In genomic region chr2:53033416-53033815, GRCh38 we compare ENCODE assay signal across 25 cellular contexts.
DNase-seq lines count a peak whose midpoint lies in the region; ATAC-seq and TF ChIP-seq lines count a peak whose summit lies in the region.
"Had no signal": no experiment of that assay in that cellular context is flagged by ENCODE, and none has a peak within 500 bp of the region (broad histone marks: within the 10 kb centered on the region; RNA-seq: fewer than 3 reads in every experiment).

No MANE protein-coding gene starts in this region.

- H3K27ac ChIP-seq in fibroblast of lung (ENCODE audit: insufficient read depth, low read length) (no peak overlapping the region), right cardiac atrium (ENCODE audit: low read length) (no peak overlapping the region), vagina (no peak overlapping the region)
- H3K27ac ChIP-seq: lower lobe of right lung, SK-N-MC, stomach, transverse colon had no signal

- peaks cover 32% of the 10 kb centered on the region for H3K4me1 Mint-ChIP-seq in osteocyte (ENCODE audit: unreplicated experiment)
- H3K4me1 Mint-ChIP-seq: activated naive CD8-positive, alpha-beta T cell treated with anti-CD3 and anti-CD28 coated beads, Interleukin-2, amount 50 U/mL, for 24 hours; B cell had no signal

- H3K9me3 Mint-ChIP-seq in osteocyte (ENCODE audit: unreplicated experiment) = peaks cover 8% of the 10 kb centered on the region
- H3K9me3 Mint-ChIP-seq: activated naive CD8-positive, alpha-beta T cell treated with anti-CD3 and anti-CD28 coated beads, Interleukin-2, amount 50 U/mL, for 24 hours had no signal

- TF ChIP-seq CTCF in fibroblast of lung (conservative IDR thresholded peaks at IDR 0.05 in 1 of 2, IDR thresholded peaks at IDR 0.05 in 1 of 2; ENCODE audit: low read depth in 1 of 2, low read length in 2 of 2) = no peak
- TF ChIP-seq CTCF in osteocyte (IDR thresholded peaks at IDR 0.05) = no peak
- TF ChIP-seq CTCF in vagina (IDR thresholded peaks at IDR 0.05) = no peak

- no peaks in the 10 kb centered on the region for H3K4me1 ChIP-seq in fibroblast of lung (ENCODE audit: control insufficient read depth, extremely low read depth, insufficient read depth, low read length)
- H3K4me1 ChIP-seq in right cardiac atrium (ENCODE audit: control insufficient read depth, insufficient read depth, low read length) = no peaks in the 10 kb centered on the region
- H3K4me1 ChIP-seq in vagina = no peaks in the 10 kb centered on the region
- H3K4me1 ChIP-seq: lower lobe of right lung, stomach, transverse colon had no signal

- H3K9me3 ChIP-seq in MG63 (no peaks in the 10 kb centered on the region), fibroblast of lung (ENCODE audit: control insufficient read depth, insufficient read depth, low read depth, low read length) (no peaks in the 10 kb centered on the region), right cardiac atrium (ENCODE audit: control insufficient read depth, low read length) (no peaks in the 10 kb centered on the region), vagina (no peaks in the 10 kb centered on the region)
- H3K9me3 ChIP-seq: Caco-2, lower lobe of right lung, stomach, transverse colon had no signal

- H3K4me2 ChIP-seq in fibroblast of lung (ENCODE audit: extremely low read depth, insufficient read depth, low read length) = no peak overlapping the region

- TF ChIP-seq POLR2A in vagina (IDR thresholded peaks at IDR 0.05) = no peak

- H3K27ac Mint-ChIP-seq in osteocyte (ENCODE audit: unreplicated experiment) = peak overlapping the region; percentile 81
- H3K27ac Mint-ChIP-seq: activated naive CD8-positive, alpha-beta T cell treated with anti-CD3 and anti-CD28 coated beads, Interleukin-2, amount 50 U/mL, for 24 hours; B cell had no signal

- no peaks in the 10 kb centered on the region for H3K79me2 ChIP-seq in fibroblast of lung (ENCODE audit: control insufficient read depth, insufficient read depth, low read length)

- H3K4me3 Mint-ChIP-seq in osteocyte (ENCODE audit: unreplicated experiment) = no peak overlapping the region
- H3K4me3 Mint-ChIP-seq: activated naive CD8-positive, alpha-beta T cell treated with anti-CD3 and anti-CD28 coated beads, Interleukin-2, amount 50 U/mL, for 24 hours; B cell had no signal

- H3K4me3 ChIP-seq in MG63 (no peak overlapping the region), fibroblast of lung (replicated peaks in 1 of 4; ENCODE audit: control extremely low read depth in 1 of 4, insufficient read depth in 1 of 4, low read depth in 3 of 4, low read length in 4 of 4) (no peak overlapping the region), right cardiac atrium (ENCODE audit: low read length) (no peak overlapping the region), vagina (no peak overlapping the region)
- H3K4me3 ChIP-seq: lower lobe of right lung, SK-N-MC, stomach, transverse colon had no signal

- no peaks in the 10 kb centered on the region for H3K27me3 Mint-ChIP-seq in osteocyte (ENCODE audit: unreplicated experiment)
- H3K27me3 Mint-ChIP-seq: activated naive CD8-positive, alpha-beta T cell treated with anti-CD3 and anti-CD28 coated beads, Interleukin-2, amount 50 U/mL, for 24 hours; B cell had no signal

- H3K27me3 ChIP-seq in MG63 (no peaks in the 10 kb centered on the region), fibroblast of lung (ENCODE audit: control insufficient read depth, insufficient read depth, low read length) (no peaks in the 10 kb centered on the region), right cardiac atrium (ENCODE audit: control insufficient read depth, insufficient read depth) (no peaks in the 10 kb centered on the region), vagina (no peaks in the 10 kb centered on the region)
- H3K27me3 ChIP-seq: stomach, transverse colon had no signal

- H2AFZ ChIP-seq in fibroblast of lung (ENCODE audit: low read length) = peak overlapping the region; percentile 36

- DNase-seq in EL = peak; percentile 88
- peak; percentile 16 for DNase-seq in MG63
- peak; percentile 20 to 78 for DNase-seq in fibroblast of lung (ENCODE audit: low read depth in 2 of 2)
- no peak for DNase-seq in osteocyte (ENCODE audit: extremely low spot score, unreplicated experiment)
- DNase-seq in right cardiac atrium = no peak
- DNase-seq in islet precursor cell = no peak
- no peak for DNase-seq in foreskin melanocyte
- DNase-seq in vagina (ENCODE audit: extremely low spot score in 2 of 2) = no peak
- DNase-seq: activated CD4-positive, alpha-beta T cell treated with anti-CD3 and anti-CD28 coated beads, Interleukin-2, amount 50 U/mL, for 48 hours; activated effector memory CD4-positive, alpha-beta T cell treated with anti-CD3 and anti-CD28 coated beads, Interleukin-2, amount 50 U/mL, for 16 hours; activated naive CD8-positive, alpha-beta T cell treated with anti-CD3 and anti-CD28 coated beads, Interleukin-2, amount 50 U/mL, for 24 hours; Caco-2; head of caudate nucleus; Karpas-422; lower lobe of right lung; NCI-H1105; NCI-H524; nucleus accumbens; retina; stimulated activated CD4-positive, alpha-beta T cell treated with anti-CD3 and anti-CD28 coated beads, Interleukin-4, amount 100 ng/mL, for 4 hours; stomach; T-helper 2 cell; transverse colon had no signal

- no peaks in the 10 kb centered on the region for H3K36me3 Mint-ChIP-seq in osteocyte (ENCODE audit: unreplicated experiment)

- intact Hi-C loops in right cardiac atrium (cut with DNase I) (no loop called here), vagina (cut with DNase I) (no loop called here)

- no peak overlapping the region for H3K9ac ChIP-seq in fibroblast of lung (ENCODE audit: insufficient read depth, low read length)

- H4K20me1 ChIP-seq in fibroblast of lung (ENCODE audit: control insufficient read depth, extremely low read depth, insufficient read depth, low read length) = no peaks in the 10 kb centered on the region

- H3K36me3 ChIP-seq in MG63 = no peaks in the 10 kb centered on the region
- H3K36me3 ChIP-seq in fibroblast of lung (ENCODE audit: control insufficient read depth, insufficient read depth, low read length) = no peaks in the 10 kb centered on the region
- H3K36me3 ChIP-seq in vagina = no peaks in the 10 kb centered on the region
- H3K36me3 ChIP-seq: lower lobe of right lung, stomach, transverse colon had no signal

- ATAC-seq in right cardiac atrium = no peak
- ATAC-seq: activated naive CD8-positive, alpha-beta T cell treated with anti-CD3 and anti-CD28 coated beads, Interleukin-2, amount 50 U/mL, for 24 hours; lower lobe of right lung had no signal

Comparison
In these comparisons a context has a peak if more than half of its experiments do, and no peak if none do; other contexts are left out.
1. DNase-seq: peak in EL (single experiment), MG63 (single experiment) and fibroblast of lung (2 of 2); none in osteocyte (single experiment), right cardiac atrium (0 of 3), islet precursor cell (single experiment), foreskin melanocyte (single experiment) and vagina (0 of 2).